Comparison of ENCODE assay signal across 9 cellular contexts in the genomic region with DNA sequence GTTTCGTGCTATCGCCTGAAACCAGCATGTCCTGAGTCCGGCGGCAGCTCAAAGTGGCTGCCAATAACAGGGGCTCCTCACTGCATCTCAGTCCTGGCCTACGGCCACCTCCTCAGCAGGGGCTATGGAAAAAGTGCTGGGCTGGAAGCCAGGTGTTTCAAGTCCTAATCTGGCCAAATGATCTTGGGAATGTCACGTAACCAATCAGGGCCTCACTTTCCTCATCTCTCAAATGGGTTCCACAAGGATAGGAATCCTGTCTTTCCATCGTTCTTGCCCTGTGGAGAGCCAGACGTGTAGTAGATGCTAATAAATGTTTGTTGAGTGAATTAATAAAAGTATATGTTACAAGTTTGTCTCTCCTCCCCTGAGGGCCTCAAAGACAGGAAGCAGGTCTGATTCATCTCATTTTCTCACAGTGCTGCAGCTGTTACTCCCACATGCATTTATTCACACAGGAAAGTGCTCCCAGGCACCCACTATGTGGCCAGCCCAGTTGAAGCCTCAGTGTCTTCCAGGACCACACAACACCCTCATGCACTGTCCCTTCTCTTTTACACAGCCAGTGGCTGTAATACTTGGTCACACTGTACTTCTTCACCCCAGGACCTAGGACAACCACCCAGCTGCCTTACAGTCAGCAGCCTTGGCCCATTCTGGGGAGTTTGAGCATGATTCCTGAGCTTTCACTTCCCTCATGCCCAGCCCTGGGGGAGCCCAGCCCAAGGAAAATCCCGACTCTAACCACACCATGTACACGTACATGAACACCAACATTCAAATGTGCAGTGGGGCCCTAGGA. TPM values are rescaled to one million over a fixed set of nuclear protein-coding genes. Genes with fewer than 3 reads are reported as not detected.
DNase-seq lines count a peak whose midpoint lies in the region; ATAC-seq and TF ChIP-seq lines count a peak whose summit lies in the region.
"Had no signal": no experiment of that assay in that cellular context is flagged by ENCODE, and none has a peak within 500 bp of the region (broad histone marks: within the 10 kb centered on the region; RNA-seq: fewer than 3 reads in every experiment).

No MANE protein-coding gene starts in this region.

- peak; percentile 58 for DNase-seq in MG63
- peak; percentile 63 to 65 (median 64) for DNase-seq in immature natural killer cell
- no peak for DNase-seq in kidney tubule cell (ENCODE audit: low spot score)
- DNase-seq in mesothelial cell of epicardium (ENCODE audit: low spot score in 2 of 2, unreplicated experiment in 2 of 2): no peak
- DNase-seq in NCI-H146 (lab: John Stamatoyannopoulos, UW): no peak
- DNase-seq in uterus: no peak
- DNase-seq: activated effector memory CD4-positive, alpha-beta T cell treated with Interleukin-2 at 50 U/mL for 16 hours had no signal

- H3K4me3 Mint-ChIP-seq in immature natural killer cell (peak overlapping the region; percentile 68 to 94 (median 79)), mesothelial cell of epicardium (no peak overlapping the region)

- H3K27ac Mint-ChIP-seq in immature natural killer cell (peak overlapping the region; percentile 90 to 99 (median 92)), mesothelial cell of epicardium (no peak overlapping the region)

- H3K27me3 Mint-ChIP-seq in immature natural killer cell (ENCODE audit: low read depth in 3 of 3) (peaks cover 0 to 4% (median 3%) of the 10 kb centered on the region in 3 donors), mesothelial cell of epicardium (ENCODE audit: low read depth) (peaks cover 15% of the 10 kb centered on the region)

- no peaks in the 10 kb centered on the region for H3K27me3 ChIP-seq in ACC112 (ENCODE audit: insufficient read depth, low read length)
- H3K27me3 ChIP-seq in MG63: no peaks in the 10 kb centered on the region
- no peaks in the 10 kb centered on the region for H3K27me3 ChIP-seq in uterus

- TF ChIP-seq CTCF in mesothelial cell of epicardium (IDR thresholded peaks at IDR 0.05; ENCODE audit: unreplicated experiment) (no peak), uterus (IDR thresholded peaks at IDR 0.05) (no peak)

- peak; percentile 44 for ATAC-seq in GM19328 (IDR thresholded peaks at IDR 0.05; ENCODE audit: unreplicated experiment)

- no peaks in the 10 kb centered on the region for H3K79me2 ChIP-seq in ACC112 (ENCODE audit: control insufficient read depth, insufficient read depth, low read length, unreplicated experiment)

- peaks cover 3% of the 10 kb centered on the region; the same call in 1 of the 2 replicates for H3K36me3 ChIP-seq in ACC112 (ENCODE audit: insufficient read depth, low read length)
- no peaks in the 10 kb centered on the region for H3K36me3 ChIP-seq in MG63
- H3K36me3 ChIP-seq in uterus: no peaks in the 10 kb centered on the region

- H3K9me3 Mint-ChIP-seq in immature natural killer cell: no peaks in the 10 kb centered on the region
- no peaks in the 10 kb centered on the region for H3K9me3 Mint-ChIP-seq in mesothelial cell of epicardium

- intact Hi-C loops in uterus (cut with DNase I; ENCODE audit: low total_unique reads): no loop called here

- H3K4me3 ChIP-seq in ACC112 (ENCODE audit: low read depth, low read length) (0 out of 2 replicates have a peak overlapping the region, but pooled peaks have one; percentile 28), MG63 (no peak overlapping the region), uterus (no peak overlapping the region)

- H3K9me3 ChIP-seq in MG63 (no peaks in the 10 kb centered on the region), uterus (no peaks in the 10 kb centered on the region)

- H3K36me3 Mint-ChIP-seq in immature natural killer cell (peaks cover 10 to 17% (median 13%) of the 10 kb centered on the region in 3 donors), mesothelial cell of epicardium (no peaks in the 10 kb centered on the region)

- H3K4me1 Mint-ChIP-seq in immature natural killer cell: peaks cover 98 to 100% of the 10 kb centered on the region in 2 donors
- H3K4me1 Mint-ChIP-seq in mesothelial cell of epicardium: no peaks in the 10 kb centered on the region

- no peak overlapping the region for H2AFZ ChIP-seq in ACC112 (ENCODE audit: low read length, unreplicated experiment)

- TF ChIP-seq POLR2A in uterus (IDR thresholded peaks at IDR 0.05): no peak

- H3K27ac ChIP-seq in ACC112 (ENCODE audit: low read depth, low read length) (peak overlapping the region; percentile 84), uterus (peak overlapping the region in 1 of 2 donors; percentile 27)

- H3K4me1 ChIP-seq in ACC112 (ENCODE audit: control insufficient read depth, insufficient read depth, low read length, unreplicated experiment) (peaks cover 26% of the 10 kb centered on the region), uterus (peaks cover 0 to 3% of the 10 kb centered on the region in 2 donors)

RNA-seq across cellular contexts. Expression of a gene that starts 5.0 kb away (rescaled TPM):
- 1.3 and 1.5 TPM in 2 replicates for total RNA-seq in MG63 (2014; rRNA removed; shearing (Covaris generic); ENCODE audit: low replicate concordance)
- 10 to 100 TPM; 32.5 to 83.7 (median 49.6) TPM for polyA plus RNA-seq in immature natural killer cell
- total RNA-seq in mesothelial cell of epicardium: 0.87 to 1.7 TPM (median 1.4 TPM) in 3 replicates
- total RNA-seq in uterus: 10 to 100 TPM in 2 of 4 donors, 1 to 10 TPM in 2; 8.2 to 27.1 (median 11.5) TPM

Comparison
In these comparisons a context has a peak if more than half of its experiments do, and no peak if none do; other contexts are left out.
1. DNase-seq: peak in MG63 (single experiment) and immature natural killer cell (3 of 3); none in kidney tubule cell (single experiment), mesothelial cell of epicardium (0 of 2), NCI-H146 (single experiment) and uterus (0 of 2).